1 cellular context compared by ENCODE assay signal in the genomic region with DNA sequence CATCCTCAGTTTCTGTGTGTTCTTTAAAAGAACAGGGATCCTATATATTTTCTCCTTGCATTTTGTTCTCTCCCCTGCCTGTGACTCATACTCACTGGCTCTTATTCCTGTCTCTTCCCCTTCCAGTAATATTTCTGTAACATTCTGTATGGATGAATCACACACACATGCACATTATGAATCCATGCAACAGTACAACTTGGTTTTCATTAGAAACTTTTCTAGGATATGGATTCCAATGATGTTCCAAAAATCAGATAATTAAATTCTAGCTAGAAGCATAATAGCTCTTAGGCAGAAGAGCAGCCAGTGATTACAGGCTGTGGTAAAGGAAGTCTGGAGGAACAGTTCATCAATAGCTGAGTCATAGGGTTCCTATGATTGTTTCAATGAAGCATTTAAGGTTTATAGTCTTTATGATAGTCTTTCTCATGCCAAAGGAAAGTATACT.
TF ChIP-seq lines count a peak whose summit lies in the region.

No MANE protein-coding gene starts in this region.

TF ChIP-seq in SK-N-SH, 30 proteins besides CTCF, POLR2A, EP300 and RAD21 (continued from another document):
- TF ChIP-seq FOSL2 (IDR thresholded peaks at IDR 0.05; ENCODE audit: borderline replicate concordance, low read depth) (peak; percentile 96), GABPA (IDR thresholded peaks at IDR 0.05; ENCODE audit: low read depth) (no peak), JUND (IDR thresholded peaks at IDR 0.05) (peak; percentile 96), MEF2A (IDR thresholded peaks at IDR 0.05; ENCODE audit: borderline replicate concordance, low read depth) (no peak; the same call in none of the 2 replicates), SIN3A (IDR thresholded peaks at IDR 0.05; ENCODE audit: borderline replicate concordance, low read depth, low read length) (no peak), RFX5 (IDR thresholded peaks at IDR 0.05; ENCODE audit: low read length) (no peak), RCOR1 (IDR thresholded peaks at IDR 0.05; ENCODE audit: low read length) (no peak), SMC3 (IDR thresholded peaks at IDR 0.05; ENCODE audit: low read depth, low read length) (no peak), RXRA (IDR thresholded peaks at IDR 0.05; ENCODE audit: borderline replicate concordance, low read depth) (no peak; the same call in 1 of the 2 replicates)
- TF ChIP-seq, protein P1, sequence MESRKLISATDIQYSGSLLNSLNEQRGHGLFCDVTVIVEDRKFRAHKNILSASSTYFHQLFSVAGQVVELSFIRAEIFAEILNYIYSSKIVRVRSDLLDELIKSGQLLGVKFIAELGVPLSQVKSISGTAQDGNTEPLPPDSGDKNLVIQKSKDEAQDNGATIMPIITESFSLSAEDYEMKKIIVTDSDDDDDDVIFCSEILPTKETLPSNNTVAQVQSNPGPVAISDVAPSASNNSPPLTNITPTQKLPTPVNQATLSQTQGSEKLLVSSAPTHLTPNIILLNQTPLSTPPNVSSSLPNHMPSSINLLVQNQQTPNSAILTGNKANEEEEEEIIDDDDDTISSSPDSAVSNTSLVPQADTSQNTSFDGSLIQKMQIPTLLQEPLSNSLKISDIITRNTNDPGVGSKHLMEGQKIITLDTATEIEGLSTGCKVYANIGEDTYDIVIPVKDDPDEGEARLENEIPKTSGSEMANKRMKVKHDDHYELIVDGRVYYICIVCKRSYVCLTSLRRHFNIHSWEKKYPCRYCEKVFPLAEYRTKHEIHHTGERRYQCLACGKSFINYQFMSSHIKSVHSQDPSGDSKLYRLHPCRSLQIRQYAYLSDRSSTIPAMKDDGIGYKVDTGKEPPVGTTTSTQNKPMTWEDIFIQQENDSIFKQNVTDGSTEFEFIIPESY (IDR thresholded peaks at IDR 0.05; ENCODE audit: borderline replicate concordance, low read depth), result peak; percentile 33; the same call in 1 of the 2 replicates
- TF ChIP-seq, protein P2, sequence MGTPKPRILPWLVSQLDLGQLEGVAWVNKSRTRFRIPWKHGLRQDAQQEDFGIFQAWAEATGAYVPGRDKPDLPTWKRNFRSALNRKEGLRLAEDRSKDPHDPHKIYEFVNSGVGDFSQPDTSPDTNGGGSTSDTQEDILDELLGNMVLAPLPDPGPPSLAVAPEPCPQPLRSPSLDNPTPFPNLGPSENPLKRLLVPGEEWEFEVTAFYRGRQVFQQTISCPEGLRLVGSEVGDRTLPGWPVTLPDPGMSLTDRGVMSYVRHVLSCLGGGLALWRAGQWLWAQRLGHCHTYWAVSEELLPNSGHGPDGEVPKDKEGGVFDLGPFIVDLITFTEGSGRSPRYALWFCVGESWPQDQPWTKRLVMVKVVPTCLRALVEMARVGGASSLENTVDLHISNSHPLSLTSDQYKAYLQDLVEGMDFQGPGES (IDR thresholded peaks at IDR 0.05; ENCODE audit: low read depth, low read length), result no peak
